23 cellular contexts compared by ENCODE assay signal in the genomic region with DNA sequence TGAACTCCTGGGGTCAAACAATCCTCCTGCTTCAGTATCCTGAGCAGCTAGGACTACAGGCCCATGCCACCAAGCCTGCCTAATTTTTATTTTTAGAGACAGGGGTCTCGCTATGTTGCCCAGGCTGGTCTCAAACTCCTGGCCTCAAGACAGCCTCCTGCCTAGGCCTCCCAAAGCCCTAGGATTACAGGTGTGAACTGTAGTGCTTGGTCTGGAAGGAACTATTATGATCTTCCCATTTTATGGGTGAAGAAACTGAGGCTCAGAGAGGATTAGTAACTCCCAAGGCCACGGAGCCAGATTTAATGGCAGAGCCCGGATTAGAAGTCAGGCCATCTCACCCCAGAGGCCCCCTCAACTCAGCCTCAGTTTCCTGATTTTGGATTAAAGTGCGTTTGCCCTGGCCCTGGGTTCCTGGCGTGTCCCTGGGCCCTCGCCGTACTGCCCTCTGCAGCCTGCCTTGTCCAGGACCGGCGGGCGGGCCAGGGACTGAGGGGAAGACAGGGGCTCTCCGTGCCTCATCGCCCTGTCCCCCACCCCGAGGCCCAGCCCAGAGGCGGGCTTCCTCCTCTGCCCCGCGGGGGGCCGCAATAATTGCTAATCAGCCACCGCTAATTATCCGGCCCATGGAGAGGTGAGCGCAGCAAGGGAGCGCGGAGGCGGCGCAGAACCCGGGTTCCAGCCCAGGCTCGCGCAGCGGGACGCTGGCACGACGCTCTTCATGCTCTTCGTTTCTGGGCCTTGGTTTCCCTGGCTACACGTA. TPM values are rescaled to one million over a fixed set of nuclear protein-coding genes. Genes with fewer than 3 reads are reported as not detected.
"Had no signal": no experiment of that assay in that cellular context is flagged by ENCODE, and none has a peak within 500 bp of the region (broad histone marks: within the 10 kb centered on the region; RNA-seq: fewer than 3 reads in every experiment).

No MANE protein-coding gene starts in this region.

- H3K27ac Mint-ChIP-seq: IgD-negative memory B cell, T-cell had no signal

- H3K36me3 Mint-ChIP-seq: IgD-negative memory B cell, T-cell had no signal

- H3K36me3 ChIP-seq: MG63 had no signal

- H3K9ac ChIP-seq: SK-N-SH had no signal

- H3K4me1 Mint-ChIP-seq: IgD-negative memory B cell, T-cell had no signal

- H3K4me2 ChIP-seq: SK-N-SH had no signal

- H3K27ac ChIP-seq: RWPE1 had no signal

- DNase-seq: Karpas-422, KG1, MG63, NCI-H1092, NCI-H1105 treated with DMSO at 0.1 percent for 48 hours, NCI-H1417 treated with DMSO at 0.1 percent for 48 hours, NCI-H146, NCI-H1694 treated with DMSO at 0.1 percent for 48 hours, NCI-H1930, NCI-H2081, NCI-H2107, NCI-H2227 treated with DMSO at 0.1 percent for 48 hours, NCI-H524, NCI-H774, SHP77, SK-N-SH, SW 1271, T-cell had no signal

- H3K9me3 ChIP-seq: MG63, SK-N-SH had no signal

- H3K4me3 Mint-ChIP-seq: IgD-negative memory B cell, T-cell had no signal

- ATAC-seq: Panc1, T-cell had no signal

- H3K4me3 ChIP-seq: MG63 had no signal

- H3K9me3 Mint-ChIP-seq: T-cell had no signal

RNA-seq across cellular contexts. Expression of a gene that starts 34.9 kb away (rescaled TPM):
- total RNA-seq: HT1080, SK-MEL-5 had no signal
- polyA plus RNA-seq: SK-N-SH had no signal
